26 cellular contexts compared by ENCODE assay signal in the genomic region with DNA sequence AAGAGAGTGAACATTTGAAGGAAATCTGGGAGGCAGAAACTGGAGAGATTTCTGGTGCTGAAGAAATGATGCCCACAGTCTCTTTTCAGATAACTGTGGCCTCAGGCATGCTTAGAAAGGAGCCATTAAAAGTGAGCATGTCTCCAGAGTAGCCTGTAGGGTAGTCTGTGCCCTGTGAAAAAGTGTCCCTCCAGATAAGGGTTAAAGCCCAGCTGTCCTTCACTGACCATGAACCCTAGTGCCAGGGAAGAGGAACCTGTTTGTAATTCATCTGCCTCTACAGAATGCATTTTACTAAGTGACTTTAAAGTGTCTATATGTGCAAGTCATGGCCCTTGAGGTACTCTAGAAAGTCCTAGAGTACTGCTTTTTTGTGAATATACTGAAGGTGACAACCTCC.
"Had no signal": no experiment of that assay in that cellular context is flagged by ENCODE, and none has a peak within 500 bp of the region (broad histone marks: within the 10 kb centered on the region; RNA-seq: fewer than 3 reads in every experiment).

No MANE protein-coding gene starts in this region.

- ATAC-seq: left colon; left lung; lower lobe of right lung; naive thymus-derived CD4-positive, alpha-beta T cell; natural killer cell treated with Interleukin-12 subunit alpha and Interleukin-12 subunit beta and Interleukin-15 and Interleukin-18, amount 100 ng/mL, for 72 hours; right cardiac atrium; stimulated activated memory B cell treated with anti-CD40 and anti-IgM and Interleukin-4, amounts not matched to agents 10 μg/mL and 1 μg/mL and 100 μg/mL, for 72 hours; stimulated activated naive CD8-positive, alpha-beta T cell treated with anti-CD3 and anti-CD28 coated beads, Interleukin-15, amount 100 ng/mL, for 72 hours had no signal

- H3K36me3 ChIP-seq: left lung, lower lobe of right lung, ovary, prostate gland, sigmoid colon, spleen, tibial nerve, upper lobe of left lung, vagina had no signal

- H3K4me1 ChIP-seq: prostate gland, spleen, vagina had no signal

- H3K4me3 ChIP-seq: left lung, lower lobe of right lung, ovary, prostate gland, sigmoid colon, spleen, tibial nerve, upper lobe of left lung, vagina had no signal

- H3K27ac ChIP-seq: left lung, lower lobe of right lung, ovary, prostate gland, sigmoid colon, spleen, upper lobe of left lung, vagina had no signal

- FAIRE-seq: islet of Langerhans, kidney, small intestine had no signal

- H3K9me3 ChIP-seq: left lung, lower lobe of right lung, ovary, prostate gland, sigmoid colon, spleen, tibial nerve, upper lobe of left lung, vagina had no signal

- H3K27me3 ChIP-seq: left lung, ovary, sigmoid colon, spleen, tibial nerve, upper lobe of left lung, vagina had no signal

- DNase-seq: hypothalamus; immature natural killer cell; kidney; left colon; left lung; lower lobe of right lung; mammary epithelial cell; mesendoderm; naive thymus-derived CD4-positive, alpha-beta T cell; ovary; retina; right cardiac atrium; sigmoid colon; small intestine; spleen; stimulated activated CD4-positive, alpha-beta T cell treated with anti-CD3 and anti-CD28 coated beads, Interleukin-4, amount 100 ng/mL, for 24 hours; stimulated activated naive CD4-positive, alpha-beta T cell treated with Interleukin-2 at 50 U/mL for 16 hours; stimulated activated naive CD8-positive, alpha-beta T cell treated with anti-CD3 and anti-CD28 coated beads, Interleukin-15, amount 100 ng/mL, for 72 hours; substantia nigra; upper lobe of left lung had no signal
